ENCODE assay signal across 30 cellular contexts in genomic region chr2:159050426-159050825, GRCh38.
"Had no signal": no experiment of that assay in that cellular context is flagged by ENCODE, and none has a peak within 500 bp of the region (broad histone marks: within the 10 kb centered on the region; RNA-seq: fewer than 3 reads in every experiment).

No MANE protein-coding gene starts in this region.

- DNase-seq: activated CD4-positive, alpha-beta memory T cell treated with anti-CD3 and anti-CD28 coated beads, Interleukin-2, amount 10 ng/mL, durations not matched to agents 7 days and 5 days; activated CD4-positive, alpha-beta T cell treated with anti-CD3 and anti-CD28 coated beads for 1 hour; activated CD4-positive, alpha-beta T cell treated with anti-CD3 and anti-CD28 coated beads for 48 hours; activated CD4-positive, CD25-positive, alpha-beta regulatory T cell; activated CD8-positive, alpha-beta memory T cell treated with anti-CD3 and anti-CD28 coated beads for 24 hours; activated CD8-positive, alpha-beta memory T cell treated with anti-CD3 and anti-CD28 coated beads, Interleukin-2, amount 10 ng/mL, durations not matched to agents 7 days and 5 days; activated CD8-positive, alpha-beta memory T cell treated with anti-CD3 and anti-CD28 coated beads, Interleukin-2, amount 50 U/mL, for 48 hours; activated effector memory CD4-positive, alpha-beta T cell treated with Interleukin-2 at 50 U/mL for 16 hours; activated naive CD4-positive, alpha-beta T cell treated with anti-CD3 and anti-CD28 coated beads, Interleukin-2, amount 10 ng/mL, durations not matched to agents 7 days and 5 days; activated naive CD8-positive, alpha-beta T cell treated with anti-CD3 and anti-CD28 coated beads, Interleukin-2, amount 50 U/mL, for 24 hours; activated T-cell treated with anti-CD3 and anti-CD28 coated beads, Interleukin-2, amount 50 U/mL, for 48 hours; caudate nucleus; cerebellar nuclear complex; Karpas-422; NCI-H1048; NCI-H1105 treated with DMSO at 0.1 percent for 48 hours; NCI-H1436; NCI-H1694; NCI-H1930; NCI-H2081 treated with DMSO at 0.1 percent for 48 hours; NCI-H345; NCI-H524 treated with DMSO at 0.1 percent for 48 hours; NK-92 treated with Interleukin-12 subunit alpha and Interleukin-12 subunit beta, amount 100 ng/mL, for 24 hours; PC-9; Right ventricle myocardium superior; SW 1271; T-helper 1 cell; T-helper 2 cell; T-helper 9 cell; WERI-Rb-1 had no signal

- H2AFZ ChIP-seq: PC-9 had no signal

- H3K36me3 ChIP-seq: WERI-Rb-1 had no signal

- H3K4me3 ChIP-seq: PC-9 had no signal

- H3K27ac ChIP-seq: PC-9, WERI-Rb-1 had no signal

- ATAC-seq: activated CD8-positive, alpha-beta memory T cell treated with anti-CD3 and anti-CD28 coated beads, Interleukin-2, amount 10 ng/mL, durations not matched to agents 7 days and 5 days; activated naive CD8-positive, alpha-beta T cell treated with anti-CD3 and anti-CD28 coated beads, Interleukin-2, amount 50 U/mL, for 24 hours had no signal

- H3K4me2 ChIP-seq: PC-9 had no signal
